Comparison of ENCODE assay signal across 6 cellular contexts in the genomic region with DNA sequence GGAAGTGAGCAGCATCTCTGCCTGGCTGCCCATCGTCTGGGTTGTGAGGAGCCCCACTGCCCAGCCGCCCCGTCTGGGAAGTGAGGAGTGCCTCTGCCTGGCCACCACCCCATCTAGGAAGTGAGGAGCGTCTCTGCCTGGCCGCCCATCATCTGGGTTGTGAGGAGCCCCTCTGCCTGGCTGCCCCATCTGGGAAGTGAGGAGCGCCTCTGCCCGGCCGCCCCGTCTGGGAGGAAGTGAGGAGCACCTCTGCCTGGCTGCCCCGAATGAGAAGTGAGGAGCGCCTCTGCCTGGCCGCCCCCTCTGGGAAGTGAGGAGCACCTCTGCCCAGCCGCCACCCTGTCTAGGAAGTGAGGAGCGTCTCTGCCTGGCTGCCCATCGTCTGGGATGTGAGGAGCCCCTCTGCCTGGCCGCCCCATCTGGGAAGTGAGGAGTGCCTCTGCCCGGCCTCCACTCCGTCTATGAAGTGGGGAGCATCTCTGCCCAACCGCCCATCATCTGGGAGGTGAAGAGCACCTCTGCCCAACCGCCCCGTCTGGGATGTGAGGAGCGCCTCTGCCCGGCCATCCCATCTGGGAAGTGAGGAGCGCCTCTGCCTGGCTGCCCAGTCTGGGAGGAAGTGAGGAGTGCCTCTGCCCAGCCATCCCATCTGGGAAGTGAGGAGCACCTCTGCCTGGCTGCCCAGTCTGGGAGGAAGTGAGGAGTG. TPM values are rescaled to one million over a fixed set of nuclear protein-coding genes. Genes with fewer than 3 reads are reported as not detected.
"Had no signal": no experiment of that assay in that cellular context is flagged by ENCODE, and none has a peak within 500 bp of the region (broad histone marks: within the 10 kb centered on the region; RNA-seq: fewer than 3 reads in every experiment).

No MANE protein-coding gene starts in this region.

RNA-seq across cellular contexts. Expression of a gene that starts 11.4 kb away (rescaled TPM):
- total RNA-seq: HepG2, HT-29, HT1080, IMR-90, K562 had no signal
- polyA plus RNA-seq: HepG2, IgD-negative memory B cell, IMR-90, K562 had no signal
